Comparison of ENCODE assay signal across 1 cellular context in genomic region chr2:39587641-39588040, GRCh38.
TF ChIP-seq lines count a peak whose summit lies in the region.

No MANE protein-coding gene starts in this region.

TF ChIP-seq in SK-N-SH treated with all-trans-retinoic acid at 6 μM for 48 hours, 23 proteins besides CTCF, POLR2A, EP300 and RAD21 (continued from another document):
- TF ChIP-seq BACH2 (CRISPR knock-in tag; IDR thresholded peaks at IDR 0.05; ENCODE audit: borderline replicate concordance) (no peak), TOX (CRISPR knock-in tag; IDR thresholded peaks at IDR 0.05; ENCODE audit: borderline replicate concordance) (no peak), POU6F1 (CRISPR knock-in tag; IDR thresholded peaks at IDR 0.05; ENCODE audit: borderline replicate concordance, low read depth) (no peak), ZNF8 (CRISPR knock-in tag; IDR thresholded peaks at IDR 0.05) (no peak), ZNF565 (CRISPR knock-in tag; conservative IDR thresholded peaks at IDR 0.05; ENCODE audit: low read depth) (no peak), OSR1 (CRISPR knock-in tag; IDR thresholded peaks at IDR 0.05) (no peak)
